In genomic region chr15:24944939-24945338, GRCh38 we compare ENCODE assay signal across 20 cellular contexts. TPM values are rescaled to one million over a fixed set of nuclear protein-coding genes. Genes with fewer than 3 reads are reported as not detected.
DNase-seq lines count a peak whose midpoint lies in the region; ATAC-seq and TF ChIP-seq lines count a peak whose summit lies in the region.
"Had no signal": no experiment of that assay in that cellular context is flagged by ENCODE, and none has a peak within 500 bp of the region (broad histone marks: within the 10 kb centered on the region; RNA-seq: fewer than 3 reads in every experiment).

No MANE protein-coding gene starts in this region.

- H3K9me3 Mint-ChIP-seq in effector memory CD8-positive, alpha-beta T cell = no peaks in the 10 kb centered on the region

- H3K27ac Mint-ChIP-seq in effector memory CD8-positive, alpha-beta T cell = no peak overlapping the region
- H3K27ac Mint-ChIP-seq: CD4-positive, alpha-beta T cell had no signal

- H3K9me3 ChIP-seq in heart left ventricle = peaks cover 0 to 22% (median 0%) of the 10 kb centered on the region in 12 donors
- H3K9me3 ChIP-seq in transverse colon = no peaks in the 10 kb centered on the region
- H3K9me3 ChIP-seq: MG63, Peyer's patch, SJCRH30 had no signal

- H3K4me3 Mint-ChIP-seq in effector memory CD8-positive, alpha-beta T cell = no peak overlapping the region
- H3K4me3 Mint-ChIP-seq: CD4-positive, alpha-beta T cell had no signal

- no peaks in the 10 kb centered on the region for H3K27me3 Mint-ChIP-seq in effector memory CD8-positive, alpha-beta T cell
- H3K27me3 Mint-ChIP-seq: CD4-positive, alpha-beta T cell had no signal

- no peak overlapping the region for H3K27ac ChIP-seq in brain microvascular endothelial cell
- no peak overlapping the region for H3K27ac ChIP-seq in heart left ventricle
- H3K27ac ChIP-seq in transverse colon = no peak overlapping the region
- H3K27ac ChIP-seq: BLaER1, Peyer's patch, SJCRH30 had no signal

- H3K36me3 ChIP-seq in brain microvascular endothelial cell (replicated peaks) (no peaks in the 10 kb centered on the region), heart left ventricle (no peaks in the 10 kb centered on the region), transverse colon (no peaks in the 10 kb centered on the region)
- H3K36me3 ChIP-seq: BLaER1, MG63, Peyer's patch, SJCRH30 had no signal

- ATAC-seq in heart left ventricle = no peak
- ATAC-seq in effector memory CD8-positive, alpha-beta T cell (replicated peaks) = no peak
- ATAC-seq: HCT116 had no signal

- H3K27me3 ChIP-seq in brain microvascular endothelial cell (replicated peaks) (no peaks in the 10 kb centered on the region), heart left ventricle (no peaks in the 10 kb centered on the region), transverse colon (no peaks in the 10 kb centered on the region)
- H3K27me3 ChIP-seq: BLaER1, MG63, Peyer's patch, SJCRH30 had no signal

- H3K4me3 ChIP-seq in LNCaP clone FGC (ENCODE audit: low read depth, low read length) = no peak overlapping the region
- H3K4me3 ChIP-seq in brain microvascular endothelial cell (ENCODE audit: low read depth, low read length) = no peak overlapping the region
- H3K4me3 ChIP-seq in heart left ventricle = no peak overlapping the region
- no peak overlapping the region for H3K4me3 ChIP-seq in transverse colon
- H3K4me3 ChIP-seq: BLaER1, MG63, Peyer's patch, SJCRH30 had no signal

- peaks cover 0 to 2% (median 0%) of the 10 kb centered on the region in 12 donors for H3K4me1 ChIP-seq in heart left ventricle
- H3K4me1 ChIP-seq in transverse colon = peaks cover 0 to 4% (median 0%) of the 10 kb centered on the region in 4 donors
- H3K4me1 ChIP-seq: Caco-2, Peyer's patch had no signal

- in situ Hi-C loops in Caki2 (cut with HindIII; ENCODE audit: low pct_unique_long_range_greater_than_20kb, low sequenced_read_pairs) (no loop called here), brain microvascular endothelial cell (cut with HindIII; ENCODE audit: low pct_ligation_motif_present, low sequenced_read_pairs) (no loop called here), transverse colon (cut with MboI; ENCODE audit: low pct_ligation_motif_present in 1 of 4, low pct_unique_long_range_greater_than_20kb in 1 of 4, low sequenced_read_pairs in 3 of 4) (no loop called here)

- H3K4me1 Mint-ChIP-seq in effector memory CD8-positive, alpha-beta T cell (ENCODE audit: low read depth in 2 of 2) = no peaks in the 10 kb centered on the region

- peaks cover 3% of the 10 kb centered on the region for H3K36me3 Mint-ChIP-seq in effector memory CD8-positive, alpha-beta T cell (ENCODE audit: insufficient read depth)

- WGBS in heart left ventricle, 4 donors = 34 to 54% (median 45%) methylated on average over 1 of the region's 1 CpG
- WGBS in transverse colon (ENCODE audit: low coverage in 1 of 2), 2 donors = 20 to 38% methylated on average over 1 of the region's 1 CpG

- TF ChIP-seq EP300 in transverse colon (IDR thresholded peaks at IDR 0.05; ENCODE audit: low read depth) = no peak

- TF ChIP-seq POLR2A in heart left ventricle (IDR thresholded peaks at IDR 0.05) = no peak
- TF ChIP-seq POLR2A in transverse colon (IDR thresholded peaks at IDR 0.05) = no peak

- intact Hi-C loops in heart left ventricle (cut with DNase I) = no loop called here
- intact Hi-C loops in transverse colon (cut with DNase I; ENCODE audit: low total_unique reads) = no loop called here

- DNase-seq in Caki2 (ENCODE audit: low read depth) = peak; percentile 21
- peak; percentile 77 for DNase-seq in LNCaP clone FGC (ENCODE audit: low read depth)
- DNase-seq in brain microvascular endothelial cell = peak; percentile 1
- DNase-seq in left kidney (ENCODE audit: low read depth, low spot score) = peak; percentile 19
- DNase-seq in heart left ventricle = no peak
- DNase-seq in transverse colon = no peak
- DNase-seq in effector memory CD8-positive, alpha-beta T cell = no peak
- DNase-seq: ACHN; Caco-2; CD4-positive, alpha-beta T cell; Karpas-422; MG63; NCI-H1417 treated with DMSO at 0.1 percent for 48 hours; NCI-H187; NCI-H510A; NCI-H748 treated with DMSO at 0.1 percent for 48 hours; Peyer's patch; SJCRH30 had no signal

- TF ChIP-seq CTCF in LNCaP clone FGC (IDR thresholded peaks at IDR 0.05; ENCODE audit: control insufficient read depth, extremely low read depth, insufficient read depth) = no peak
- no peak for TF ChIP-seq CTCF in brain microvascular endothelial cell (IDR thresholded peaks at IDR 0.05; ENCODE audit: low read depth, low read length, missing control alignments)
- TF ChIP-seq CTCF in heart left ventricle (IDR thresholded peaks at IDR 0.05) = no peak
- TF ChIP-seq CTCF in transverse colon (IDR thresholded peaks at IDR 0.05) = no peak

RNA-seq across cellular contexts. Expression of gene SNRPN, which starts 9.8 kb away (rescaled TPM):
- 101 and 128 TPM in 2 replicates for total RNA-seq in Caki2 (2014; rRNA removed; shearing (Covaris generic); ENCODE audit: low replicate concordance)
- 100 to 1,000 TPM; 228 to 550 (median 422) TPM for total RNA-seq in heart left ventricle
- polyA plus RNA-seq in heart left ventricle = 100 to 1,000 TPM; 253 to 345 TPM
- total RNA-seq in transverse colon = 10 to 100 TPM; 18.5 to 75.6 (median 39.6) TPM

RNA-seq across cellular contexts. Expression of gene SNURF, which starts 9.8 kb away (rescaled TPM):
- total RNA-seq in Caki2 (2014; rRNA removed; shearing (Covaris generic); ENCODE audit: low replicate concordance) = not detected in 2 replicates
- total RNA-seq in heart left ventricle = 10 to 100 TPM in 7 of 9 donors, 1 to 10 TPM in 2; 4.9 to 80.2 (median 48.0) TPM
- 10 to 100 TPM; 10.0 to 25.8 TPM for polyA plus RNA-seq in heart left ventricle
- total RNA-seq in transverse colon = 10 to 100 TPM in 1 of 4 donors, 1 to 10 TPM in 1, not detected in 2; 4.2 to 12.5 TPM

Comparison
In these comparisons a context has a peak if more than half of its experiments do, and no peak if none do; other contexts are left out.
1. DNase-seq: peak in Caki2 (single experiment), LNCaP clone FGC (single experiment), brain microvascular endothelial cell (single experiment) and left kidney (single experiment); none in heart left ventricle (0 of 5), transverse colon (single experiment) and effector memory CD8-positive, alpha-beta T cell (0 of 3).